In genomic region chr1:246506440-246506784, GRCh38 we compare ENCODE assay signal across 8 cellular contexts. TPM values are rescaled to one million over a fixed set of nuclear protein-coding genes. Genes with fewer than 3 reads are reported as not detected.
A peak's percentile ranks its signal among the peaks of the same experiment; 100 is the strongest.
DNase-seq lines count a peak whose midpoint lies in the region; ATAC-seq and TF ChIP-seq lines count a peak whose summit lies in the region.

No MANE protein-coding gene starts in this region.

- DNase-seq in CD14-positive monocyte (ENCODE audit: low spot score): no peak
- DNase-seq in MG63: no peak
- DNase-seq in choroid plexus epithelial cell (ENCODE audit: low read depth): no peak
- no peak for DNase-seq in uterus
- DNase-seq in HCEC 1CT: no peak
- no peak for DNase-seq in NOMO-1 (lab: John Stamatoyannopoulos, UW; ENCODE audit: unreplicated experiment in 2 of 2)

- H3K36me3 ChIP-seq in MG63 (no peaks in the 10 kb centered on the region), mesodermal cell (ENCODE audit: control insufficient read depth, insufficient read depth, low read length) (no peaks in the 10 kb centered on the region), uterus (no peaks in the 10 kb centered on the region)

- H3K27me3 Mint-ChIP-seq in CD14-positive monocyte (ENCODE audit: low read depth in 3 of 3): peaks cover 4 to 7% (median 6%) of the 10 kb centered on the region in 3 donors

- peak overlapping the region; percentile 82 for H3K4me3 ChIP-seq in MG63
- peak overlapping the region; percentile 97 for H3K4me3 ChIP-seq in choroid plexus epithelial cell (ENCODE audit: low read depth, low read length)
- peak overlapping the region; percentile 87 for H3K4me3 ChIP-seq in mesodermal cell (ENCODE audit: extremely low read depth, insufficient read depth, low read length, poor library complexity, severe bottlenecking)
- H3K4me3 ChIP-seq in uterus: peak overlapping the region; percentile 77 to 86

- H3K27me3 ChIP-seq in MG63: no peaks in the 10 kb centered on the region
- H3K27me3 ChIP-seq in uterus: no peaks in the 10 kb centered on the region

- peak; percentile 4 for ATAC-seq in GM21528 (IDR thresholded peaks at IDR 0.05; ENCODE audit: low FRiP score, unreplicated experiment)

- H3K9me3 Mint-ChIP-seq in CD14-positive monocyte: no peaks in the 10 kb centered on the region

- H3K9me3 ChIP-seq in MG63 (peaks cover 2% of the 10 kb centered on the region; the same call in 1 of the 2 replicates), mesodermal cell (ENCODE audit: control insufficient read depth, low read length) (no peaks in the 10 kb centered on the region), uterus (no peaks in the 10 kb centered on the region)

- H3K27ac Mint-ChIP-seq in CD14-positive monocyte: peak overlapping the region in 2 of 7 donors; percentile 16 to 47

- H3K4me1 ChIP-seq in mesodermal cell (ENCODE audit: control insufficient read depth, insufficient read depth, low read length, poor library complexity, severe bottlenecking) (no peaks in the 10 kb centered on the region), uterus (peaks cover 0 to 3% of the 10 kb centered on the region in 2 donors)

- peak overlapping the region; percentile 93 to 98 for H3K4me3 Mint-ChIP-seq in CD14-positive monocyte

- TF ChIP-seq CTCF in CD14-positive monocyte (IDR thresholded peaks at IDR 0.05) (no peak), choroid plexus epithelial cell (conservative IDR thresholded peaks at IDR 0.05; ENCODE audit: low read depth, low read length) (no peak), uterus (IDR thresholded peaks at IDR 0.05) (no peak)

- H3K36me3 Mint-ChIP-seq in CD14-positive monocyte: peaks cover 0 to 3% of the 10 kb centered on the region in 2 donors

- intact Hi-C loops in CD14-positive monocyte (cut with micrococcal nuclease): loop anchor here (10.0 kb wide), 3 partner anchors 108 to 238 kb away; no protein-coding TSS in a partner anchor
- intact Hi-C loops in uterus (cut with DNase I; ENCODE audit: low total_unique reads): no loop called here

- peaks cover 15% of the 10 kb centered on the region for H3K4me1 Mint-ChIP-seq in CD14-positive monocyte

- H3K27ac ChIP-seq in mesodermal cell (ENCODE audit: low read depth, low read length, severe bottlenecking): no peak overlapping the region
- H3K27ac ChIP-seq in uterus: peak overlapping the region in 1 of 2 donors; percentile 65

- 13 to 17% methylated on average over 8 to 12 of the region's 12 CpGs for WGBS in mesodermal cell (ENCODE audit: insufficient coverage in 2 of 2), 2 experiments

- no peak for TF ChIP-seq POLR2A in uterus (IDR thresholded peaks at IDR 0.05)

RNA-seq across cellular contexts. Expression of gene SMYD3, which starts 0.7 kb away (rescaled TPM):
- polyA plus RNA-seq in CD14-positive monocyte: 1 to 10 TPM; 4.0 to 8.4 TPM
- 33.3 and 46.6 TPM in 2 replicates for total RNA-seq in MG63 (2014; rRNA removed; shearing (Covaris generic); ENCODE audit: low replicate concordance)
- polyA plus RNA-seq in mesodermal cell (2013, experiment 1 of 2): 39.2 TPM
- polyA plus RNA-seq in mesodermal cell (2013, experiment 2 of 2): 38.5 TPM
- 10 to 100 TPM; 10.5 to 36.4 (median 22.5) TPM for total RNA-seq in uterus

RNA-seq across cellular contexts. Expression of gene TFB2M, which starts 59.6 kb away (rescaled TPM):
- polyA plus RNA-seq in CD14-positive monocyte: 1 to 10 TPM; 7.9 to 9.7 TPM
- 10.9 and 13.3 TPM in 2 replicates for total RNA-seq in MG63 (2014; rRNA removed; shearing (Covaris generic); ENCODE audit: low replicate concordance)
- polyA plus RNA-seq in mesodermal cell (2013, experiment 1 of 2): 14.1 TPM
- 15.8 TPM for polyA plus RNA-seq in mesodermal cell (2013, experiment 2 of 2)
- 10 to 100 TPM in 1 of 4 donors, 1 to 10 TPM in 3; 3.5 to 25.0 (median 8.8) TPM for total RNA-seq in uterus

RNA-seq across cellular contexts. Expression of gene CNST, which starts 59.8 kb away (rescaled TPM):
- polyA plus RNA-seq in CD14-positive monocyte: 10 to 100 TPM; 11.0 to 13.7 TPM
- 10.5 and 11.2 TPM in 2 replicates for total RNA-seq in MG63 (2014; rRNA removed; shearing (Covaris generic); ENCODE audit: low replicate concordance)
- polyA plus RNA-seq in mesodermal cell (2013, experiment 1 of 2): 9.8 TPM
- polyA plus RNA-seq in mesodermal cell (2013, experiment 2 of 2): 9.9 TPM
- 10 to 100 TPM; 19.7 to 31.0 (median 29.2) TPM for total RNA-seq in uterus
